ENCODE assay signal across 8 cellular contexts in the genomic region with DNA sequence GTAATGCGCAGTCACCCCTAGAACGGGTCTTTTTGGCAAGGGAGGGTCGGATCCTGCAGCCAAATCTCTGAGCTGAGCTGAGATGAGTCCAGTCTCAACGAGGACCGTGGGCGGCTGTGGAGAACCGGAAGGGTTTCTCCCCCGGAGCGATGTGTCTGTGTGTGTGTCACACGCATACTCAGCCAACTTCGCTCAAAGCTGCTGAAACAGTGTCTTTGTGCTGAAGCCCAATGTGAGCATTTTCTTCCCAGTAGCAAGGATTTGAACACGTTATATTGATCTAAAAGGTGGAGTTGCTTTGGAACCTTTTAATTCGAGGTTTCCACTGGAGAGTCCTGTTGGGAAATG. TPM values are rescaled to one million over a fixed set of nuclear protein-coding genes. Genes with fewer than 3 reads are reported as not detected.
DNase-seq lines count a peak whose midpoint lies in the region; ATAC-seq and TF ChIP-seq lines count a peak whose summit lies in the region.

No MANE protein-coding gene starts in this region.

- no peak for TF ChIP-seq EP300 in transverse colon (IDR thresholded peaks at IDR 0.05; ENCODE audit: low read depth)

- in situ Hi-C loops in ACHN (cut with HindIII; ENCODE audit: low pct_ligation_motif_present, low pct_unique_long_range_greater_than_20kb, low sequenced_read_pairs) = no loop called here
- in situ Hi-C loops in mammary epithelial cell (cut with MboI; ENCODE audit: low sequenced_read_pairs in 2 of 2) = loop anchor here (5.0 to 25.0 kb wide), 6 partner anchors 84 to 526 kb away; no protein-coding TSS in a partner anchor
- in situ Hi-C loops in transverse colon (cut with MboI; ENCODE audit: low pct_ligation_motif_present in 1 of 4, low pct_unique_long_range_greater_than_20kb in 1 of 4, low sequenced_read_pairs in 3 of 4) = loop anchor here in 1 of 4 donors (25.0 kb wide), 1 partner anchor 426 kb away; no protein-coding TSS in a partner anchor

- TF ChIP-seq POLR2A in HCT116 (IDR thresholded peaks at IDR 0.05; ENCODE audit: borderline replicate concordance, extremely low read depth, insufficient read depth, insufficient read length) (no peak), transverse colon (IDR thresholded peaks at IDR 0.05) (no peak)

- POLR2A ChIA-PET in HCT116 (lab: Charles Lee) = no interaction called here

- H3K9ac ChIP-seq in HCT116 (ENCODE audit: low read length) = 0 out of 2 replicates have a peak overlapping the region, but pooled peaks have one; percentile 48
- peak overlapping the region; percentile 71 for H3K9ac ChIP-seq in mammary epithelial cell (ENCODE audit: insufficient read depth, low read length)

- no peaks in the 10 kb centered on the region for H3K9me2 ChIP-seq in HCT116 (ENCODE audit: insufficient read depth)

- H3K4me1 ChIP-seq in HCT116 (ENCODE audit: control insufficient read depth in 1 of 2, insufficient read depth in 2 of 2, low read length in 2 of 2) (peaks cover 10 to 23% of the 10 kb centered on the region in 2 experiments), mammary epithelial cell (ENCODE audit: insufficient read depth, low read length) (peaks cover 42% of the 10 kb centered on the region), lung (ENCODE audit: control insufficient read depth in 2 of 2, insufficient read depth in 2 of 2, low read length in 2 of 2) (peaks cover 0 to 13% of the 10 kb centered on the region in 2 donors), SJCRH30 (no peaks in the 10 kb centered on the region), transverse colon (peaks cover 0 to 19% (median 17%) of the 10 kb centered on the region in 4 donors)

- peak overlapping the region; percentile 57 to 64 for H3K4me3 ChIP-seq in HCT116 (replicated peaks in 1 of 2; ENCODE audit: low read depth in 1 of 2, low read length in 2 of 2)
- H3K4me3 ChIP-seq in mammary epithelial cell (replicated peaks in 1 of 3; ENCODE audit: insufficient read depth in 1 of 3, low read depth in 2 of 3, low read length in 3 of 3) = peak overlapping the region; percentile 56 to 83 (median 61)
- peak overlapping the region; percentile 27 for H3K4me3 ChIP-seq in lung
- no peak overlapping the region for H3K4me3 ChIP-seq in SJCRH30
- H3K4me3 ChIP-seq in transverse colon = peak overlapping the region in 2 of 4 donors; percentile 43 to 51

- H3K79me2 ChIP-seq in HCT116 (ENCODE audit: insufficient read depth, low read length) = peaks cover 3% of the 10 kb centered on the region; the same call in 1 of the 2 replicates
- H3K79me2 ChIP-seq in mammary epithelial cell (ENCODE audit: insufficient read depth, low read length) = peaks cover 54% of the 10 kb centered on the region

- no peaks in the 10 kb centered on the region for H3K36me3 ChIP-seq in HCT116 (ENCODE audit: control insufficient read depth in 1 of 2, insufficient read depth in 2 of 2, low read length in 2 of 2)
- H3K36me3 ChIP-seq in mammary epithelial cell (ENCODE audit: insufficient read depth, low read length) = peaks cover 3% of the 10 kb centered on the region
- no peaks in the 10 kb centered on the region for H3K36me3 ChIP-seq in lung (ENCODE audit: control insufficient read depth in 2 of 2, insufficient read depth in 2 of 2, low read length in 2 of 2)
- no peaks in the 10 kb centered on the region for H3K36me3 ChIP-seq in SJCRH30
- no peaks in the 10 kb centered on the region for H3K36me3 ChIP-seq in transverse colon

- intact Hi-C loops in HCT116 (cut with micrococcal nuclease) = loop anchor here (10.0 kb wide), 1 partner anchor 84 kb away; no protein-coding TSS in a partner anchor
- intact Hi-C loops in mammary epithelial cell (cut with micrococcal nuclease) = loop anchor here (1.0 to 5.0 kb wide), 5 partner anchors 24 to 171 kb away; no protein-coding TSS in a partner anchor
- intact Hi-C loops in transverse colon (cut with DNase I; ENCODE audit: low total_unique reads) = loop anchor here (10.0 kb wide), 1 partner anchor 414 kb away; no protein-coding TSS in a partner anchor

- CTCF ChIA-PET in HCT116 (lab: Charles Lee) = interaction anchor here (0.6 to 8.3 kb wide), 3 partner anchors 38 to 184 kb away, joined by 3 to 146 read pairs (median 5); no protein-coding TSS in a partner anchor
- CTCF ChIA-PET in mammary epithelial cell (lab: Charles Lee; ENCODE audit: low non-redundant PET) = interaction anchor here (0.8 to 2.1 kb wide), 2 partner anchors 171 to 183 kb away, joined by 3 to 14 read pairs; no protein-coding TSS in a partner anchor

- dilution Hi-C loops in mammary epithelial cell (cut with HindIII; ENCODE audit: low sequenced_read_pairs) = no loop called here

- TF ChIP-seq CTCF in HCT116 (IDR thresholded peaks at IDR 0.05 in 2 of 3, conservative IDR thresholded peaks at IDR 0.05 in 1 of 3; ENCODE audit: borderline replicate concordance in 1 of 3, insufficient read depth in 1 of 3, low read depth in 2 of 3, low read length in 2 of 3) = no peak
- TF ChIP-seq CTCF in mammary epithelial cell (conservative IDR thresholded peaks at IDR 0.05 in 1 of 2, IDR thresholded peaks at IDR 0.05 in 1 of 2; ENCODE audit: extremely low read depth in 1 of 2, insufficient read depth in 1 of 2, low read depth in 1 of 2, low read length in 2 of 2) = no peak
- no peak for TF ChIP-seq CTCF in lung (IDR thresholded peaks at IDR 0.05; ENCODE audit: control extremely low read depth, extremely low read depth)
- TF ChIP-seq CTCF in transverse colon (IDR thresholded peaks at IDR 0.05) = no peak

- H3K27ac ChIP-seq in HCT116 (ENCODE audit: low read depth, low read length) (peak overlapping the region; percentile 70; the same call in 1 of the 2 replicates), mammary epithelial cell (ENCODE audit: insufficient read depth, low read depth, low read length) (peak overlapping the region; percentile 69), lung (ENCODE audit: low read depth in 1 of 2, low read length in 1 of 2) (peak overlapping the region in 1 of 2 donors; percentile 53), SJCRH30 (no peak overlapping the region), transverse colon (no peak overlapping the region)

- H3K9me3 ChIP-seq in HCT116 (ENCODE audit: control insufficient read depth in 1 of 2, insufficient read depth in 1 of 2, low read depth in 1 of 2, low read length in 2 of 2) (peaks cover 0 to 14% of the 10 kb centered on the region in 2 experiments; a peak in 1 of 4 replicates), mammary epithelial cell (replicated peaks; ENCODE audit: insufficient read depth, low read length) (peaks cover 4% of the 10 kb centered on the region), lung (ENCODE audit: control insufficient read depth in 2 of 2, insufficient read depth in 1 of 2, low read length in 1 of 2) (peaks cover 0 to 6% of the 10 kb centered on the region in 2 donors), SJCRH30 (replicated peaks) (no peaks in the 10 kb centered on the region), transverse colon (no peaks in the 10 kb centered on the region)

- no peaks in the 10 kb centered on the region for H3K27me3 ChIP-seq in HCT116 (ENCODE audit: insufficient read depth, low read length)
- no peaks in the 10 kb centered on the region for H3K27me3 ChIP-seq in mammary epithelial cell (ENCODE audit: insufficient read depth, low read length)
- H3K27me3 ChIP-seq in lung (ENCODE audit: control insufficient read depth, insufficient read depth) = peaks cover 6% of the 10 kb centered on the region
- no peaks in the 10 kb centered on the region for H3K27me3 ChIP-seq in SJCRH30
- peaks cover 58% of the 10 kb centered on the region for H3K27me3 ChIP-seq in transverse colon

- no peaks in the 10 kb centered on the region for H4K20me1 ChIP-seq in HCT116 (ENCODE audit: insufficient read depth)
- no peaks in the 10 kb centered on the region for H4K20me1 ChIP-seq in mammary epithelial cell (ENCODE audit: insufficient read depth, low read length)

- TF ChIP-seq RAD21 in HCT116 (IDR thresholded peaks at IDR 0.05; ENCODE audit: low read depth) = no peak

- BruUV-seq in HCT116 (replicated peaks; lab: Mats Ljungman, UMichigan) = TSS peak; percentile 30
- BruUV-seq in mammary epithelial cell (replicated peaks; lab: Mats Ljungman, UMichigan) = no TSS peak

- 4% methylated on average over 5 of the region's 13 CpGs for WGBS in mammary epithelial cell (ENCODE audit: low coverage, missing lambda C conversion rate)
- 9 to 12% methylated on average over 13 of the region's 13 CpGs for WGBS in lung, 2 donors
- 15 to 20% methylated on average over 2 to 10 of the region's 13 CpGs for WGBS in transverse colon (ENCODE audit: low coverage in 1 of 2), 2 donors

- no peak for ATAC-seq in HCT116
- ATAC-seq in lung (ENCODE audit: insufficient read depth, low FRiP score) = no peak

- H2AFZ ChIP-seq in HCT116 (ENCODE audit: low read depth, low read length, poor library complexity, severe bottlenecking) (no peak overlapping the region), mammary epithelial cell (ENCODE audit: low read depth, low read length) (peak overlapping the region; percentile 74)

- RAD21 ChIA-PET in HCT116 (lab: Charles Lee; ENCODE audit: low non-redundant PET in 1 of 2, low total read pairs in 2 of 2, uncharacterized antibody in 2 of 2, unreplicated experiment in 2 of 2) = interaction anchor here (1.0 to 1.2 kb wide), 2 partner anchors 171 kb away, joined by 6 to 7 read pairs; no protein-coding TSS in a partner anchor

- DNase-seq in ACHN (peak; percentile 33), HCT116 (ENCODE audit: low read depth, low spot score) (no peak), mammary epithelial cell (peak; percentile 78), lung (ENCODE audit: low spot score) (no peak), pons (ENCODE audit: low spot score) (no peak), GM19240 (ENCODE audit: insufficient read length, low spot score) (no peak), SJCRH30 (no peak), transverse colon (no peak)

- H3K4me2 ChIP-seq in HCT116 (ENCODE audit: low read length) = peak overlapping the region; percentile 91
- peak overlapping the region; percentile 86 for H3K4me2 ChIP-seq in mammary epithelial cell (ENCODE audit: insufficient read depth, low read depth, low read length)

TF ChIP-seq in HCT116, 20 proteins besides CTCF, POLR2A, EP300 and RAD21 (continues in another document):
- no peak for TF ChIP-seq YY1 (IDR thresholded peaks at IDR 0.05; ENCODE audit: extremely low read depth, insufficient replicate concordance, low read depth, low read length)
- TF ChIP-seq EZH2phosphoT487 (IDR thresholded peaks at IDR 0.05; ENCODE audit: borderline replicate concordance) = no peak
- TF ChIP-seq, protein P1, sequence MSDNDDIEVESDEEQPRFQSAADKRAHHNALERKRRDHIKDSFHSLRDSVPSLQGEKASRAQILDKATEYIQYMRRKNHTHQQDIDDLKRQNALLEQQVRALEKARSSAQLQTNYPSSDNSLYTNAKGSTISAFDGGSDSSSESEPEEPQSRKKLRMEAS (IDR thresholded peaks at IDR 0.05) = no peak
- no peak for TF ChIP-seq ZNF274 (IDR thresholded peaks at IDR 0.05; ENCODE audit: low read depth, low read length)
- 0 out of 2 replicates have a peak, but pooled peaks have one; percentile 40 for TF ChIP-seq EGR1 (IDR thresholded peaks at IDR 0.05; ENCODE audit: low read depth)

RNA-seq across cellular contexts. Expression of a gene that starts 1.4 kb away (rescaled TPM):
- total RNA-seq in HCT116 (2021; ENCODE audit: unreplicated experiment) (19.6 TPM), mammary epithelial cell (10 to 100 TPM; 66.6 to 69.5 TPM), lung (10 to 100 TPM; 36.1 to 65.9 TPM), transverse colon (1 to 10 TPM in 2 of 4 donors, under 1 TPM in 2; 0.96 to 2.5 (median 1.4) TPM)
- polyA plus RNA-seq in HCT116 (2012) = 21.9 and 26.8 TPM in 2 replicates
- polyA plus RNA-seq in mammary epithelial cell (33.4 TPM), lung (10 to 100 TPM; 14.0 to 29.3 TPM)
- 52.9 TPM for polyA minus RNA-seq in mammary epithelial cell
- total RNA-seq in SJCRH30 (2014; rRNA removed; shearing (Covaris generic)) = not detected in 2 replicates

Comparison
In these comparisons a context has a peak if more than half of its experiments do, and no peak if none do; other contexts are left out.
1. DNase-seq: peak in ACHN (single experiment) and mammary epithelial cell (single experiment); none in HCT116 (single experiment), lung (single experiment), pons (single experiment), GM19240 (single experiment), SJCRH30 (0 of 2) and transverse colon (single experiment).
2. H3K27ac ChIP-seq: peak in HCT116 (single experiment) and mammary epithelial cell (single experiment); none in SJCRH30 (single experiment) and transverse colon (0 of 4).